In the genomic region with DNA sequence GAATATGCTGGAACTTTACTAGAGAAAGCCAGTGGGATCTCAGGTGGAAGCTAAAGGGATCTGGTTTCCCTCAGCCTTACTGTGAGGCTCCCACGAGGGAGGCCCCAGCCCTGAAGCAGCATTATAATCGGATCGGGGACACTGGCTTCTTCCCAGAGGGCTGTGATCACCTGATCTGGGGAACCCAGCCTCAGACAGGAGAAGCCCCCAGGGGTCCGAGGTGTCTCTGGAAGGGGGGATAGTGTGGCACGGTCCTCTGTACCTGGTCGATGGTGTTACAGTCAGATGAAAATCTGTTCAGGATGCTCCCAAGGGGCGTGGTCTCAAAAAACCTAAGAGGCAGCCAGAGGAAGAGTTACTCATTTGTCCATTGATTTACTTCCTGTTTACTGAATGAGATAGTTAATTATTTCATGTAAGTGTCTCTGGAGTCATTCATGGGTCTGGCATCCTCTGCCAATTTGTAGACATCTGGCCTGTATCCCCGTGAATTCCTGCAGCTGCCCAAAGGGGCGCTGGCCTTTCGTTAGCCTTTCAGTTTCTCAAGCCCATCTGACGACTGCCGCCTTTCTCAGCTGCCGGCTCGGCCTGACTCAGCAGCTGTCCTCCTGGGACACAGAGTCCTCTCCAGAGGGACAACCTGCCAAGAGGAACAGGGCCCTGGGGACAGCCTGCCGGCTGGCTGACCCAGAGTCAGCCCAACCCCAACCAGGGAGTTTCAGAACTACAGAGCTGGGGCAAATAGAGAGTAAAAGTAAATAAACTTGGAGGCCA, we compare ENCODE assay signal across 8 cellular contexts. TPM values are rescaled to one million over a fixed set of nuclear protein-coding genes. Genes with fewer than 3 reads are reported as not detected.
DNase-seq lines count a peak whose midpoint lies in the region; ATAC-seq and TF ChIP-seq lines count a peak whose summit lies in the region.

No MANE protein-coding gene starts in this region.

- no peaks in the 10 kb centered on the region for H3K4me1 ChIP-seq in RWPE2 (ENCODE audit: insufficient read depth, poor library complexity, severe bottlenecking)
- peaks cover 28 to 61% (median 54%) of the 10 kb centered on the region in 3 donors for H3K4me1 ChIP-seq in skeletal muscle tissue (ENCODE audit: control insufficient read depth in 3 of 3, insufficient read depth in 3 of 3, low read length in 3 of 3)

- H3K36me3 ChIP-seq in RWPE2 (ENCODE audit: low read depth) (no peaks in the 10 kb centered on the region), skeletal muscle tissue (ENCODE audit: control insufficient read depth in 3 of 3, insufficient read depth in 3 of 3, low read length in 3 of 3) (no peaks in the 10 kb centered on the region)

- H3K27me3 ChIP-seq in RWPE2 (ENCODE audit: insufficient read depth, poor library complexity, severe bottlenecking) (no peaks in the 10 kb centered on the region), skeletal muscle tissue (ENCODE audit: control insufficient read depth in 3 of 3, insufficient read depth in 3 of 3, low read length in 3 of 3) (no peaks in the 10 kb centered on the region)

- ATAC-seq in RWPE2 (ENCODE audit: low read depth) (peak; percentile 25; the same call in 2 of the 3 replicates), Right ventricle myocardium superior (ENCODE audit: poor library complexity) (peak; percentile 97), GM21717 (IDR thresholded peaks at IDR 0.05; ENCODE audit: unreplicated experiment) (no peak)

- intact Hi-C loops in Right ventricle myocardium superior (cut with DNase I) = no loop called here

- H3K4me3 ChIP-seq in RWPE2 (ENCODE audit: severe bottlenecking) (no peak overlapping the region), skeletal muscle tissue (ENCODE audit: low read length in 3 of 3) (peak overlapping the region; percentile 18 to 45 (median 37))

- H3K9me3 ChIP-seq in RWPE2 (ENCODE audit: severe bottlenecking) (peaks cover 2% of the 10 kb centered on the region), skeletal muscle tissue (ENCODE audit: control insufficient read depth in 3 of 3, low read length in 3 of 3) (no peaks in the 10 kb centered on the region)

- DNase-seq in SHP77 (lab: John Stamatoyannopoulos, UW) (peak; percentile 36 to 47), SHP77 treated with DMSO at 0.1 percent for 48 hours (lab: John Stamatoyannopoulos, UW) (no peak), RWPE2 (ENCODE audit: low spot score) (no peak), Right ventricle myocardium superior (peak; percentile 86), SIG-M5 treated with dmso at 0.1 percent for 504 hours (lab: John Stamatoyannopoulos, UW; ENCODE audit: unreplicated experiment) (no peak), GM19240 (ENCODE audit: insufficient read length, low spot score) (no peak)

- H3K9ac ChIP-seq in skeletal muscle tissue (ENCODE audit: low read depth in 1 of 3, low read length in 3 of 3) = peak overlapping the region; percentile 70 to 76 (median 73)

- TF ChIP-seq CTCF in RWPE2 (IDR thresholded peaks at IDR 0.05; ENCODE audit: poor library complexity, severe bottlenecking) = no peak

- H3K27ac ChIP-seq in RWPE2 (ENCODE audit: poor library complexity, severe bottlenecking) (no peak overlapping the region), skeletal muscle tissue (ENCODE audit: low read depth, low read length) (peak overlapping the region; percentile 91)

RNA-seq across cellular contexts. Expression of gene KCNJ11, which starts 17.0 kb away (rescaled TPM):
- total RNA-seq in Right ventricle myocardium superior (27.7 TPM), skeletal muscle tissue (28.2 TPM)

RNA-seq across cellular contexts. Expression of gene NCR3LG1, which starts 53.8 kb away (rescaled TPM):
- 0.56 TPM for total RNA-seq in Right ventricle myocardium superior
- total RNA-seq in skeletal muscle tissue = 0.52 TPM

Comparison
In these comparisons a context has a peak if more than half of its experiments do, and no peak if none do; other contexts are left out.
1. DNase-seq: peak in SHP77 (2 of 2) and Right ventricle myocardium superior (single experiment); none in SHP77 treated with DMSO at 0.1 percent for 48 hours (single experiment), RWPE2 (single experiment), SIG-M5 treated with dmso at 0.1 percent for 504 hours (single experiment) and GM19240 (single experiment).